In genomic region chr10:16242859-16243613, GRCh38 we compare ENCODE assay signal across 20 cellular contexts.
DNase-seq lines count a peak whose midpoint lies in the region.
"Had no signal": no experiment of that assay in that cellular context is flagged by ENCODE, and none has a peak within 500 bp of the region (broad histone marks: within the 10 kb centered on the region; RNA-seq: fewer than 3 reads in every experiment).

No MANE protein-coding gene starts in this region.

- no peak overlapping the region for H3K27ac Mint-ChIP-seq in activated T-cell treated with anti-CD3 and anti-CD28 coated beads, Interleukin-2, amount 50 U/mL, for 24 hours
- H3K27ac Mint-ChIP-seq: B cell, CD14-positive monocyte had no signal

- H3K27ac ChIP-seq in ectodermal cell (ENCODE audit: insufficient read depth, low read depth, low read length, poor library complexity, severe bottlenecking) (peak overlapping the region; percentile 76), iPS-18a (ENCODE audit: low read length) (peak overlapping the region; percentile 17)
- H3K27ac ChIP-seq: A549 had no signal

- H3K4me1 Mint-ChIP-seq in activated T-cell treated with anti-CD3 and anti-CD28 coated beads, Interleukin-2, amount 50 U/mL, for 24 hours (ENCODE audit: low read depth), result no peaks in the 10 kb centered on the region
- H3K4me1 Mint-ChIP-seq: B cell, CD14-positive monocyte had no signal

- H3K4me3 Mint-ChIP-seq in activated T-cell treated with anti-CD3 and anti-CD28 coated beads, Interleukin-2, amount 50 U/mL, for 24 hours, result no peak overlapping the region
- H3K4me3 Mint-ChIP-seq: B cell, CD14-positive monocyte had no signal

- no peaks in the 10 kb centered on the region for H3K27me3 ChIP-seq in HAP-1 (ENCODE audit: low read depth)
- no peaks in the 10 kb centered on the region for H3K27me3 ChIP-seq in ectodermal cell (ENCODE audit: control insufficient read depth, insufficient read depth, low read length, poor library complexity, severe bottlenecking)
- H3K27me3 ChIP-seq in iPS-18a (ENCODE audit: control insufficient read depth, insufficient read depth, low read length), result no peaks in the 10 kb centered on the region

- DNase-seq in HAP-1 (ENCODE audit: low spot score in 2 of 2) (peak; percentile 37 to 91), RPMI8226 (no peak)
- DNase-seq in activated T-cell treated with anti-CD3 and anti-CD28 coated beads, Interleukin-2, amount 50 U/mL, for 24 hours, result no peak
- DNase-seq in activated CD8-positive, alpha-beta memory T cell treated with anti-CD3 and anti-CD28 coated beads, Interleukin-2, amount 50 U/mL, for 48 hours, result no peak
- DNase-seq in activated CD4-positive, alpha-beta T cell treated with anti-CD3 and anti-CD28 coated beads, Interleukin-2, amount 50 U/mL, for 48 hours, result no peak
- DNase-seq: EL, HCEC 1CT, KG1, NCI-H1092 treated with DMSO at 0.1 percent for 48 hours, NCI-H1436 treated with DMSO at 0.1 percent for 48 hours, NCI-H2029 treated with DMSO at 0.1 percent for 48 hours, NCI-H2171, NCI-H345, NCI-H524, SHP77 had no signal

- no peaks in the 10 kb centered on the region for H3K27me3 Mint-ChIP-seq in activated T-cell treated with anti-CD3 and anti-CD28 coated beads, Interleukin-2, amount 50 U/mL, for 24 hours
- H3K27me3 Mint-ChIP-seq: B cell had no signal

- H3K9me3 ChIP-seq in HAP-1, result no peaks in the 10 kb centered on the region
- H3K9me3 ChIP-seq in ectodermal cell (ENCODE audit: control insufficient read depth, low read length), result no peaks in the 10 kb centered on the region
- peaks cover 8% of the 10 kb centered on the region for H3K9me3 ChIP-seq in iPS-18a (ENCODE audit: control insufficient read depth, low read depth, low read length)
- H3K9me3 ChIP-seq: A549 had no signal

- no peak overlapping the region for H3K9ac ChIP-seq in iPS-18a (ENCODE audit: low read length)

- H3K36me3 ChIP-seq in HAP-1 (replicated peaks) (no peaks in the 10 kb centered on the region), ectodermal cell (ENCODE audit: control insufficient read depth, insufficient read depth, low read length) (no peaks in the 10 kb centered on the region), iPS-18a (ENCODE audit: control insufficient read depth, low read depth, low read length) (no peaks in the 10 kb centered on the region)

- H3K4me1 ChIP-seq in HAP-1 (peaks cover 7% of the 10 kb centered on the region), ectodermal cell (ENCODE audit: control insufficient read depth, insufficient read depth, low read length) (peaks cover 8% of the 10 kb centered on the region), iPS-18a (ENCODE audit: control insufficient read depth, low read depth, low read length) (peaks cover 17% of the 10 kb centered on the region)
- H3K4me1 ChIP-seq: A549 had no signal

- no peaks in the 10 kb centered on the region for H3K9me3 Mint-ChIP-seq in activated T-cell treated with anti-CD3 and anti-CD28 coated beads, Interleukin-2, amount 50 U/mL, for 24 hours

- no peak overlapping the region for H3K4me3 ChIP-seq in HAP-1
- no peak overlapping the region for H3K4me3 ChIP-seq in ectodermal cell (ENCODE audit: insufficient read depth, low read depth, low read length)
- peak overlapping the region; percentile 12 for H3K4me3 ChIP-seq in iPS-18a (ENCODE audit: low read length)
- H3K4me3 ChIP-seq: A549 had no signal

- in situ Hi-C loops in HAP-1 (cut with MboI; ENCODE audit: low sequenced_read_pairs), result no loop called here

- H3K36me3 Mint-ChIP-seq in activated T-cell treated with anti-CD3 and anti-CD28 coated beads, Interleukin-2, amount 50 U/mL, for 24 hours (ENCODE audit: low read depth), result no peaks in the 10 kb centered on the region
- H3K36me3 Mint-ChIP-seq: CD14-positive monocyte had no signal

Comparison
In these comparisons a context has a peak if more than half of its experiments do, and no peak if none do; other contexts are left out.
1. DNase-seq: peak in HAP-1 (2 of 2); none in activated T-cell treated with anti-CD3 and anti-CD28 coated beads, Interleukin-2, amount 50 U/mL, for 24 hours (single experiment), activated CD8-positive, alpha-beta memory T cell treated with anti-CD3 and anti-CD28 coated beads, Interleukin-2, amount 50 U/mL, for 48 hours (single experiment), RPMI8226 (single experiment) and activated CD4-positive, alpha-beta T cell treated with anti-CD3 and anti-CD28 coated beads, Interleukin-2, amount 50 U/mL, for 48 hours (0 of 2).